ENCODE assay signal across 8 cellular contexts in genomic region chr2:172086349-172087190, GRCh38. TPM values are rescaled to one million over a fixed set of nuclear protein-coding genes. Genes with fewer than 3 reads are reported as not detected.
DNase-seq lines count a peak whose midpoint lies in the region; ATAC-seq and TF ChIP-seq lines count a peak whose summit lies in the region.

No MANE protein-coding gene starts in this region.

- peak overlapping the region in 1 of 3 donors; percentile 39 for H3K4me3 ChIP-seq in breast epithelium
- peak overlapping the region; percentile 94 for H3K4me3 ChIP-seq in PC-3 (ENCODE audit: low read length)
- no peak overlapping the region for H3K4me3 ChIP-seq in body of pancreas
- peak overlapping the region in 2 of 4 donors; percentile 37 to 52 for H3K4me3 ChIP-seq in gastrocnemius medialis

- CTCF ChIA-PET in MCF 10A (lab: Yijun Ruan, JAX) (interaction anchor here (0.6 to 0.9 kb wide), 3 partner anchors 10 to 13 kb away, joined by 3 to 4 read pairs (median 3); no protein-coding TSS in a partner anchor), PC-3 (lab: Charles Lee) (interaction anchor here (1.4 kb wide), 1 partner anchor 41 kb away, joined by 7 read pairs; no protein-coding TSS in a partner anchor)

- DNase-seq in MCF 10A (ENCODE audit: unreplicated experiment) (peak; percentile 45), breast epithelium (ENCODE audit: low spot score in 2 of 2) (no peak), PC-3 (peak; percentile 57), body of pancreas (peak in 3 of 4 donors; percentile 43 to 59 (median 47)), mesothelial cell of epicardium (ENCODE audit: low spot score in 2 of 2, unreplicated experiment in 2 of 2) (peak; percentile 30 to 68), gastrocnemius medialis (no peak), kidney glomerular epithelial cell (lab: John Stamatoyannopoulos, UW) (no peak)
- DNase-seq in NK-92 treated with Interleukin-12 subunit alpha and Interleukin-12 subunit beta, amount 100 ng/mL, for 24 hours (lab: John Stamatoyannopoulos, UW), result no peak

- H3K27ac ChIP-seq in breast epithelium (no peak overlapping the region), PC-3 (ENCODE audit: low read length) (no peak overlapping the region), body of pancreas (no peak overlapping the region), gastrocnemius medialis (no peak overlapping the region)

- H3K4me1 ChIP-seq in breast epithelium (peaks cover 8 to 25% of the 10 kb centered on the region in 2 donors), PC-3 (ENCODE audit: insufficient read depth, low read length) (peaks cover 16% of the 10 kb centered on the region; the same call in 1 of the 2 replicates), body of pancreas (peaks cover 44% of the 10 kb centered on the region), gastrocnemius medialis (peaks cover 40 to 43% of the 10 kb centered on the region in 2 donors)

- POLR2A ChIA-PET in MCF 10A (lab: Yijun Ruan, JAX), result interaction anchor here (0.6 to 2.9 kb wide), 3 partner anchors 11 to 689 kb away, joined by 3 to 55 read pairs (median 17); partner anchors contain the start of gene HAT1
- POLR2A ChIA-PET in PC-3 (lab: Charles Lee; ENCODE audit: unreplicated experiment), result no interaction called here

- H3K9me2 ChIP-seq in PC-3 (replicated peaks; ENCODE audit: low read length), result no peaks in the 10 kb centered on the region

- H3K36me3 Mint-ChIP-seq in MCF 10A (ENCODE audit: insufficient read depth, unreplicated experiment) (no peaks in the 10 kb centered on the region), mesothelial cell of epicardium (peaks cover 8% of the 10 kb centered on the region)

- intact Hi-C loops in MCF 10A (cut with micrococcal nuclease), result no loop called here
- intact Hi-C loops in breast epithelium (cut with DNase I; ENCODE audit: low total_unique reads), result no loop called here
- intact Hi-C loops in PC-3 (cut with micrococcal nuclease), result no loop called here
- intact Hi-C loops in body of pancreas (cut with DNase I), result no loop called here
- intact Hi-C loops in gastrocnemius medialis (cut with DNase I; ENCODE audit: low total_unique reads), result no loop called here

- ATAC-seq in PC-3 (peak; percentile 7; the same call in 1 of the 2 replicates), body of pancreas (no peak), gastrocnemius medialis (no peak)

- H2AFZ ChIP-seq in PC-3 (ENCODE audit: low read length), result peak overlapping the region; percentile 78

- H3K4me1 Mint-ChIP-seq in MCF 10A (ENCODE audit: insufficient read depth, unreplicated experiment) (no peaks in the 10 kb centered on the region), mesothelial cell of epicardium (peaks cover 57% of the 10 kb centered on the region)

- peaks cover 26% of the 10 kb centered on the region for H3K79me2 ChIP-seq in PC-3 (ENCODE audit: low read length)

- WGBS in body of pancreas, 2 donors, result 5 to 11% methylated on average over 35 to 49 of the region's 49 CpGs

- peak overlapping the region; percentile 80 for H3K4me3 Mint-ChIP-seq in MCF 10A (ENCODE audit: unreplicated experiment)
- H3K4me3 Mint-ChIP-seq in mesothelial cell of epicardium, result peak overlapping the region; percentile 91

- no peaks in the 10 kb centered on the region for H3K9me3 ChIP-seq in breast epithelium
- no peaks in the 10 kb centered on the region for H3K9me3 ChIP-seq in PC-3 (ENCODE audit: low read length)
- H3K9me3 ChIP-seq in body of pancreas, result no peaks in the 10 kb centered on the region
- H3K9me3 ChIP-seq in gastrocnemius medialis, result no peaks in the 10 kb centered on the region

- H3K27me3 Mint-ChIP-seq in MCF 10A (ENCODE audit: insufficient read depth, unreplicated experiment) (no peaks in the 10 kb centered on the region), mesothelial cell of epicardium (ENCODE audit: low read depth) (peaks cover 95% of the 10 kb centered on the region)

- H3F3A ChIP-seq in PC-3 (ENCODE audit: low read length, unreplicated experiment), result peaks cover 3% of the 10 kb centered on the region

- H3K27me3 ChIP-seq in breast epithelium, result peaks cover 28 to 100% of the 10 kb centered on the region in 2 donors
- no peaks in the 10 kb centered on the region for H3K27me3 ChIP-seq in PC-3 (ENCODE audit: low read length)
- peaks cover 0 to 92% of the 10 kb centered on the region in 2 donors for H3K27me3 ChIP-seq in body of pancreas
- H3K27me3 ChIP-seq in gastrocnemius medialis, result peaks cover 100% of the 10 kb centered on the region in 3 donors

- BruUV-seq in MCF 10A (replicated peaks; lab: Mats Ljungman, UMichigan) (no TSS peak), PC-3 (replicated peaks; lab: Mats Ljungman, UMichigan) (no TSS peak)

- H3K9ac ChIP-seq in PC-3 (ENCODE audit: low read length), result peak overlapping the region; percentile 79

- H3K36me3 ChIP-seq in breast epithelium (no peaks in the 10 kb centered on the region), PC-3 (ENCODE audit: low read depth, low read length) (no peaks in the 10 kb centered on the region), body of pancreas (replicated peaks in 1 of 2; ENCODE audit: insufficient read depth in 1 of 2, low read depth in 2 of 2) (no peaks in the 10 kb centered on the region), gastrocnemius medialis (no peaks in the 10 kb centered on the region)

- TF ChIP-seq POLR2A in breast epithelium (IDR thresholded peaks at IDR 0.05), result no peak
- TF ChIP-seq POLR2A in body of pancreas (IDR thresholded peaks at IDR 0.05), result no peak
- TF ChIP-seq POLR2A in gastrocnemius medialis (IDR thresholded peaks at IDR 0.05), result no peak

- in situ Hi-C loops in gastrocnemius medialis (cut with MboI; ENCODE audit: low sequenced_read_pairs in 4 of 4), result loop anchor here in 1 of 4 donors (25.0 kb wide), 1 partner anchor 274 kb away; no protein-coding TSS in a partner anchor

- H4K20me1 ChIP-seq in PC-3 (ENCODE audit: low read length), result no peaks in the 10 kb centered on the region

- H3K4me2 ChIP-seq in PC-3 (ENCODE audit: low read length), result peak overlapping the region; percentile 100

- no peak overlapping the region for H3K27ac Mint-ChIP-seq in MCF 10A (ENCODE audit: low read depth, unreplicated experiment)
- peak overlapping the region; percentile 99 for H3K27ac Mint-ChIP-seq in mesothelial cell of epicardium

- TF ChIP-seq CTCF in MCF 10A (IDR thresholded peaks at IDR 0.05; ENCODE audit: unreplicated experiment) (no peak), breast epithelium (IDR thresholded peaks at IDR 0.05) (peak in 1 of 3 donors; percentile 26), PC-3 (conservative IDR thresholded peaks at IDR 0.05; ENCODE audit: low read depth, low read length) (no peak; the same call in 1 of the 2 replicates), body of pancreas (IDR thresholded peaks at IDR 0.05) (peak in 4 of 7 experiments; percentile 9 to 36 (median 24)), mesothelial cell of epicardium (IDR thresholded peaks at IDR 0.05; ENCODE audit: unreplicated experiment) (peak; percentile 56), gastrocnemius medialis (IDR thresholded peaks at IDR 0.05 in 4 of 5, conservative IDR thresholded peaks at IDR 0.05 in 1 of 5) (no peak)

- H3K9me3 Mint-ChIP-seq in MCF 10A (ENCODE audit: unreplicated experiment) (no peaks in the 10 kb centered on the region), mesothelial cell of epicardium (no peaks in the 10 kb centered on the region)

RNA-seq across cellular contexts. Expression of gene DLX1, which starts 1.3 kb away (rescaled TPM):
- 0.77 and 0.81 TPM in 2 replicates for total RNA-seq in MCF 10A (2022)
- total RNA-seq in breast epithelium, result under 1 TPM in 1 of 3 donors, not detected in 2; 0.29 TPM
- 7.6 and 13.2 TPM in 2 replicates for total RNA-seq in PC-3 (2014; rRNA removed)
- not detected for total RNA-seq in body of pancreas
- total RNA-seq in mesothelial cell of epicardium, result 5.1 to 5.9 TPM (median 5.1 TPM) in 3 replicates
- total RNA-seq in gastrocnemius medialis, result under 1 TPM in 1 of 4 donors, not detected in 3; 0.16 TPM

RNA-seq across cellular contexts. Expression of gene DLX2, which starts 16.1 kb away (rescaled TPM):
- total RNA-seq in MCF 10A (2022) (1.1 and 1.9 TPM in 2 replicates), breast epithelium (under 1 TPM in 1 of 3 donors, not detected in 2; 0.44 TPM), PC-3 (2014; rRNA removed) (0.29 and 1.4 TPM in 2 replicates), body of pancreas (not detected), mesothelial cell of epicardium (9.7 to 11.8 TPM (median 10.7 TPM) in 3 replicates), gastrocnemius medialis (not detected)

Comparison
In these comparisons a context has a peak if more than half of its experiments do, and no peak if none do; other contexts are left out.
1. DNase-seq: peak in MCF 10A (single experiment), PC-3 (single experiment), body of pancreas (3 of 4) and mesothelial cell of epicardium (2 of 2); none in breast epithelium (0 of 2), NK-92 treated with Interleukin-12 subunit alpha and Interleukin-12 subunit beta, amount 100 ng/mL, for 24 hours (single experiment), gastrocnemius medialis (0 of 2) and kidney glomerular epithelial cell (single experiment).
2. CTCF ChIP-seq: peak in body of pancreas (4 of 7) and mesothelial cell of epicardium (single experiment); none in MCF 10A (single experiment), PC-3 (single experiment) and gastrocnemius medialis (0 of 5).